ENCODE assay signal across 1 cellular context in genomic region chr15:66504563-66505429, GRCh38.
A peak's percentile ranks its signal among the peaks of the same experiment; 100 is the strongest.
TF ChIP-seq lines count a peak whose summit lies in the region.

RPL4 (minus strand) TSS chr15:66504855; CDS start chr15:66504790, 65 bp downstream.
ZWILCH (plus strand) TSS chr15:66505326; CDS start chr15:66505339, 13 bp downstream.

TF ChIP-seq in K562, 482 proteins besides CTCF, POLR2A, EP300 and RAD21 (continued from another document and continues in another):
- TF ChIP-seq CBFB (CRISPR knock-in tag; IDR thresholded peaks at IDR 0.05) (no peak), BRF1 (IDR thresholded peaks at IDR 0.05; ENCODE audit: borderline replicate concordance, extremely low read depth, insufficient read length) (no peak), HMGN3 (IDR thresholded peaks at IDR 0.05; ENCODE audit: borderline replicate concordance, extremely low read depth, insufficient read length, low read depth, low read length) (no peak), CXXC5 (CRISPR knock-in tag; IDR thresholded peaks at IDR 0.05) (peak; percentile 65; the same call in 1 of the 2 replicates), TCF7L2 (IDR thresholded peaks at IDR 0.05; ENCODE audit: low read depth, low read length) (no peak), PHF20 (IDR thresholded peaks at IDR 0.05; ENCODE audit: partially characterized antibody) (peak; percentile 62), CLOCK (CRISPR knock-in tag; IDR thresholded peaks at IDR 0.05; ENCODE audit: borderline replicate concordance) (no peak), STAG1 (CRISPR knock-in tag; IDR thresholded peaks at IDR 0.05; ENCODE audit: borderline replicate concordance) (no peak), SNRNP70 (optimal IDR thresholded peaks at IDR 0.05; ENCODE audit: low read depth, low read length) (peak; percentile 47), KDM1A (IDR thresholded peaks at IDR 0.05) (no peak), ZNF668 (CRISPR knock-in tag; IDR thresholded peaks at IDR 0.05) (no peak), ZNF197 (CRISPR knock-in tag; IDR thresholded peaks at IDR 0.05; ENCODE audit: low read depth) (no peak), TSC22D4 (tag; IDR thresholded peaks at IDR 0.05) (no peak), NCOA6 (IDR thresholded peaks at IDR 0.05) (no peak), BRF2 (IDR thresholded peaks at IDR 0.05; ENCODE audit: borderline replicate concordance, insufficient read depth, insufficient read length) (no peak), FOXP1 (CRISPR knock-in tag; IDR thresholded peaks at IDR 0.05) (no peak; the same call in 1 of the 2 replicates), POLR2AphosphoS5 (IDR thresholded peaks at IDR 0.05; ENCODE audit: control insufficient read depth, insufficient read depth, low read depth, low read length) (peak; percentile 98), MTA2 (IDR thresholded peaks at IDR 0.05; ENCODE audit: low read depth) (no peak), EWSR1 (IDR thresholded peaks at IDR 0.05; ENCODE audit: borderline replicate concordance, low read depth, partially characterized antibody) (no peak), JUN (IDR thresholded peaks at IDR 0.05; ENCODE audit: borderline replicate concordance, low read depth, low read length) (0 out of 2 replicates have a peak, but pooled peaks have one; percentile 12), JUN (CRISPR knock-in tag; IDR thresholded peaks at IDR 0.05; ENCODE audit: borderline replicate concordance) (no peak), MCM5 (IDR thresholded peaks at IDR 0.05; ENCODE audit: low read depth) (no peak), TAF1 (IDR thresholded peaks at IDR 0.05; ENCODE audit: control insufficient read depth, extremely low read depth, insufficient read depth, low read length, severe bottlenecking) (peak; percentile 98), MLLT1 (IDR thresholded peaks at IDR 0.05) (peak; percentile 85 to 93), RFX7 (CRISPR knock-in tag; IDR thresholded peaks at IDR 0.05) (no peak), ARID2 (IDR thresholded peaks at IDR 0.05) (0 out of 2 replicates have a peak, but pooled peaks have one; percentile 32), FOXK1 (CRISPR knock-in tag; IDR thresholded peaks at IDR 0.05; ENCODE audit: borderline replicate concordance) (no peak), RB1 (IDR thresholded peaks at IDR 0.05; ENCODE audit: low read depth) (peak; percentile 80), ZKSCAN1 (IDR thresholded peaks at IDR 0.05; ENCODE audit: low read depth, low read length) (no peak), ESRRB (CRISPR knock-in tag; IDR thresholded peaks at IDR 0.05; ENCODE audit: borderline replicate concordance) (no peak), IFI16 (CRISPR knock-in tag; IDR thresholded peaks at IDR 0.05) (no peak), SPI1 (IDR thresholded peaks at IDR 0.05; ENCODE audit: borderline replicate concordance, low read depth, low read length) (peak; percentile 89), CBX2 (IDR thresholded peaks at IDR 0.05; ENCODE audit: insufficient read depth, low read length, poor library complexity, severe bottlenecking) (no peak), HCFC1 (IDR thresholded peaks at IDR 0.05; ENCODE audit: low read depth, low read length) (peak; percentile 57; the same call in 1 of the 2 replicates), HNRNPK (IDR thresholded peaks at IDR 0.05; ENCODE audit: low read depth, low read length, poor library complexity, severe bottlenecking) (no peak)
- TF ChIP-seq, protein P1, sequence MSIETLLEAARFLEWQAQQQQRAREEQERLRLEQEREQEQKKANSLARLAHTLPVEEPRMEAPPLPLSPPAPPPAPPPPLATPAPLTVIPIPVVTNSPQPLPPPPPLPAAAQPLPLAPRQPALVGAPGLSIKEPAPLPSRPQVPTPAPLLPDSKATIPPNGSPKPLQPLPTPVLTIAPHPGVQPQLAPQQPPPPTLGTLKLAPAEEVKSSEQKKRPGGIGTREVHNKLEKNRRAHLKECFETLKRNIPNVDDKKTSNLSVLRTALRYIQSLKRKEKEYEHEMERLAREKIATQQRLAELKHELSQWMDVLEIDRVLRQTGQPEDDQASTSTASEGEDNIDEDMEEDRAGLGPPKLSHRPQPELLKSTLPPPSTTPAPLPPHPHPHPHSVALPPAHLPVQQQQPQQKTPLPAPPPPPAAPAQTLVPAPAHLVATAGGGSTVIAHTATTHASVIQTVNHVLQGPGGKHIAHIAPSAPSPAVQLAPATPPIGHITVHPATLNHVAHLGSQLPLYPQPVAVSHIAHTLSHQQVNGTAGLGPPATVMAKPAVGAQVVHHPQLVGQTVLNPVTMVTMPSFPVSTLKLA (conservative IDR thresholded peaks at IDR 0.05) = peak; percentile 90 to 91
- TF ChIP-seq, protein P2, sequence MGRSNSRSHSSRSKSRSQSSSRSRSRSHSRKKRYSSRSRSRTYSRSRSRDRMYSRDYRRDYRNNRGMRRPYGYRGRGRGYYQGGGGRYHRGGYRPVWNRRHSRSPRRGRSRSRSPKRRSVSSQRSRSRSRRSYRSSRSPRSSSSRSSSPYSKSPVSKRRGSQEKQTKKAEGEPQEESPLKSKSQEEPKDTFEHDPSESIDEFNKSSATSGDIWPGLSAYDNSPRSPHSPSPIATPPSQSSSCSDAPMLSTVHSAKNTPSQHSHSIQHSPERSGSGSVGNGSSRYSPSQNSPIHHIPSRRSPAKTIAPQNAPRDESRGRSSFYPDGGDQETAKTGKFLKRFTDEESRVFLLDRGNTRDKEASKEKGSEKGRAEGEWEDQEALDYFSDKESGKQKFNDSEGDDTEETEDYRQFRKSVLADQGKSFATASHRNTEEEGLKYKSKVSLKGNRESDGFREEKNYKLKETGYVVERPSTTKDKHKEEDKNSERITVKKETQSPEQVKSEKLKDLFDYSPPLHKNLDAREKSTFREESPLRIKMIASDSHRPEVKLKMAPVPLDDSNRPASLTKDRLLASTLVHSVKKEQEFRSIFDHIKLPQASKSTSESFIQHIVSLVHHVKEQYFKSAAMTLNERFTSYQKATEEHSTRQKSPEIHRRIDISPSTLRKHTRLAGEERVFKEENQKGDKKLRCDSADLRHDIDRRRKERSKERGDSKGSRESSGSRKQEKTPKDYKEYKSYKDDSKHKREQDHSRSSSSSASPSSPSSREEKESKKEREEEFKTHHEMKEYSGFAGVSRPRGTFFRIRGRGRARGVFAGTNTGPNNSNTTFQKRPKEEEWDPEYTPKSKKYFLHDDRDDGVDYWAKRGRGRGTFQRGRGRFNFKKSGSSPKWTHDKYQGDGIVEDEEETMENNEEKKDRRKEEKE (IDR thresholded peaks at IDR 0.05; ENCODE audit: borderline replicate concordance in 1 of 2, control insufficient read depth in 1 of 2, low read depth in 2 of 2, low read length in 1 of 2) = no peak
- TF ChIP-seq, protein P3, sequence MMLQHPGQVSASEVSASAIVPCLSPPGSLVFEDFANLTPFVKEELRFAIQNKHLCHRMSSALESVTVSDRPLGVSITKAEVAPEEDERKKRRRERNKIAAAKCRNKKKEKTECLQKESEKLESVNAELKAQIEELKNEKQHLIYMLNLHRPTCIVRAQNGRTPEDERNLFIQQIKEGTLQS (IDR thresholded peaks at IDR 0.05) = peak; percentile 74
- TF ChIP-seq, protein P3 (CRISPR knock-in tag; conservative IDR thresholded peaks at IDR 0.05) = no peak
- TF ChIP-seq, protein P4, sequence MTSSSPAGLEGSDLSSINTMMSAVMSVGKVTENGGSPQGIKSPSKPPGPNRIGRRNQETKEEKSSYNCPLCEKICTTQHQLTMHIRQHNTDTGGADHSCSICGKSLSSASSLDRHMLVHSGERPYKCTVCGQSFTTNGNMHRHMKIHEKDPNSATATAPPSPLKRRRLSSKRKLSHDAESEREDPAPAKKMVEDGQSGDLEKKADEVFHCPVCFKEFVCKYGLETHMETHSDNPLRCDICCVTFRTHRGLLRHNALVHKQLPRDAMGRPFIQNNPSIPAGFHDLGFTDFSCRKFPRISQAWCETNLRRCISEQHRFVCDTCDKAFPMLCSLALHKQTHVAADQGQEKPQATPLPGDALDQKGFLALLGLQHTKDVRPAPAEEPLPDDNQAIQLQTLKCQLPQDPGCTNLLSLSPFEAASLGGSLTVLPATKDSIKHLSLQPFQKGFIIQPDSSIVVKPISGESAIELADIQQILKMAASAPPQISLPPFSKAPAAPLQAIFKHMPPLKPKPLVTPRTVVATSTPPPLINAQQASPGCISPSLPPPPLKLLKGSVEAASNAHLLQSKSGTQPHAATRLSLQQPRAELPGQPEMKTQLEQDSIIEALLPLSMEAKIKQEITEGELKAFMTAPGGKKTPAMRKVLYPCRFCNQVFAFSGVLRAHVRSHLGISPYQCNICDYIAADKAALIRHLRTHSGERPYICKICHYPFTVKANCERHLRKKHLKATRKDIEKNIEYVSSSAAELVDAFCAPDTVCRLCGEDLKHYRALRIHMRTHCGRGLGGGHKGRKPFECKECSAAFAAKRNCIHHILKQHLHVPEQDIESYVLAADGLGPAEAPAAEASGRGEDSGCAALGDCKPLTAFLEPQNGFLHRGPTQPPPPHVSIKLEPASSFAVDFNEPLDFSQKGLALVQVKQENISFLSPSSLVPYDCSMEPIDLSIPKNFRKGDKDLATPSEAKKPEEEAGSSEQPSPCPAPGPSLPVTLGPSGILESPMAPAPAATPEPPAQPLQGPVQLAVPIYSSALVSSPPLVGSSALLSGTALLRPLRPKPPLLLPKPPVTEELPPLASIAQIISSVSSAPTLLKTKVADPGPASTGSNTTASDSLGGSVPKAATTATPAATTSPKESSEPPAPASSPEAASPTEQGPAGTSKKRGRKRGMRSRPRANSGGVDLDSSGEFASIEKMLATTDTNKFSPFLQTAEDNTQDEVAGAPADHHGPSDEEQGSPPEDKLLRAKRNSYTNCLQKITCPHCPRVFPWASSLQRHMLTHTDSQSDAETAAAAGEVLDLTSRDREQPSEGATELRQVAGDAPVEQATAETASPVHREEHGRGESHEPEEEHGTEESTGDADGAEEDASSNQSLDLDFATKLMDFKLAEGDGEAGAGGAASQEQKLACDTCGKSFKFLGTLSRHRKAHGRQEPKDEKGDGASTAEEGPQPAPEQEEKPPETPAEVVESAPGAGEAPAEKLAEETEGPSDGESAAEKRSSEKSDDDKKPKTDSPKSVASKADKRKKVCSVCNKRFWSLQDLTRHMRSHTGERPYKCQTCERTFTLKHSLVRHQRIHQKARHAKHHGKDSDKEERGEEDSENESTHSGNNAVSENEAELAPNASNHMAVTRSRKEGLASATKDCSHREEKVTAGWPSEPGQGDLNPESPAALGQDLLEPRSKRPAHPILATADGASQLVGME (CRISPR knock-in tag; IDR thresholded peaks at IDR 0.05) = no peak
- TF ChIP-seq, protein P5, sequence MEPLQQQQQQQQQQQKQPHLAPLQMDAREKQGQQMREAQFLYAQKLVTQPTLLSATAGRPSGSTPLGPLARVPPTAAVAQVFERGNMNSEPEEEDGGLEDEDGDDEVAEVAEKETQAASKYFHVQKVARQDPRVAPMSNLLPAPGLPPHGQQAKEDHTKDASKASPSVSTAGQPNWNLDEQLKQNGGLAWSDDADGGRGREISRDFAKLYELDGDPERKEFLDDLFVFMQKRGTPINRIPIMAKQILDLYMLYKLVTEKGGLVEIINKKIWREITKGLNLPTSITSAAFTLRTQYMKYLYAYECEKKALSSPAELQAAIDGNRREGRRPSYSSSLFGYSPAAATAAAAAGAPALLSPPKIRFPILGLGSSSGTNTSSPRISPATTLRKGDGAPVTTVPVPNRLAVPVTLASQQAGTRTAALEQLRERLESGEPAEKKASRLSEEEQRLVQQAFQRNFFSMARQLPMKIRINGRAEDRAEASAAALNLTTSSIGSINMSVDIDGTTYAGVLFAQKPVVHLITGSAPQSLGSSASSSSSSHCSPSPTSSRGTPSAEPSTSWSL (CRISPR knock-in tag; IDR thresholded peaks at IDR 0.05; ENCODE audit: borderline replicate concordance) = 0 out of 2 replicates have a peak, but pooled peaks have one; percentile 9
- TF ChIP-seq, protein P6, sequence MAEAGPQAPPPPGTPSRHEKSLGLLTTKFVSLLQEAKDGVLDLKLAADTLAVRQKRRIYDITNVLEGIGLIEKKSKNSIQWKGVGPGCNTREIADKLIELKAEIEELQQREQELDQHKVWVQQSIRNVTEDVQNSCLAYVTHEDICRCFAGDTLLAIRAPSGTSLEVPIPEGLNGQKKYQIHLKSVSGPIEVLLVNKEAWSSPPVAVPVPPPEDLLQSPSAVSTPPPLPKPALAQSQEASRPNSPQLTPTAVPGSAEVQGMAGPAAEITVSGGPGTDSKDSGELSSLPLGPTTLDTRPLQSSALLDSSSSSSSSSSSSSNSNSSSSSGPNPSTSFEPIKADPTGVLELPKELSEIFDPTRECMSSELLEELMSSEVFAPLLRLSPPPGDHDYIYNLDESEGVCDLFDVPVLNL (CRISPR knock-in tag; IDR thresholded peaks at IDR 0.05; ENCODE audit: low read depth) = no peak
